In genomic region chr6:50834929-50835328, GRCh38 we compare ENCODE assay signal across 7 cellular contexts. TPM values are rescaled to one million over a fixed set of nuclear protein-coding genes. Genes with fewer than 3 reads are reported as not detected.
"Had no signal": no experiment of that assay in that cellular context is flagged by ENCODE, and none has a peak within 500 bp of the region (broad histone marks: within the 10 kb centered on the region; RNA-seq: fewer than 3 reads in every experiment).

No MANE protein-coding gene starts in this region.

- H2AFZ ChIP-seq: GM23338 had no signal

- H3K4me3 ChIP-seq: GM23338, K562 had no signal

- ATAC-seq: GM23338, K562 had no signal

- DNase-seq: H9, HCEC 1CT, IMR-90 had no signal

RNA-seq across cellular contexts. Expression of gene TFAP2B, which starts 16.3 kb away (rescaled TPM):
- total RNA-seq: GM23338, H1, H9, HT-29, IMR-90, K562 had no signal
- polyA plus RNA-seq: GM23338, H1, IMR-90, K562 had no signal
